Comparison of ENCODE assay signal across 1 cellular context in the genomic region with DNA sequence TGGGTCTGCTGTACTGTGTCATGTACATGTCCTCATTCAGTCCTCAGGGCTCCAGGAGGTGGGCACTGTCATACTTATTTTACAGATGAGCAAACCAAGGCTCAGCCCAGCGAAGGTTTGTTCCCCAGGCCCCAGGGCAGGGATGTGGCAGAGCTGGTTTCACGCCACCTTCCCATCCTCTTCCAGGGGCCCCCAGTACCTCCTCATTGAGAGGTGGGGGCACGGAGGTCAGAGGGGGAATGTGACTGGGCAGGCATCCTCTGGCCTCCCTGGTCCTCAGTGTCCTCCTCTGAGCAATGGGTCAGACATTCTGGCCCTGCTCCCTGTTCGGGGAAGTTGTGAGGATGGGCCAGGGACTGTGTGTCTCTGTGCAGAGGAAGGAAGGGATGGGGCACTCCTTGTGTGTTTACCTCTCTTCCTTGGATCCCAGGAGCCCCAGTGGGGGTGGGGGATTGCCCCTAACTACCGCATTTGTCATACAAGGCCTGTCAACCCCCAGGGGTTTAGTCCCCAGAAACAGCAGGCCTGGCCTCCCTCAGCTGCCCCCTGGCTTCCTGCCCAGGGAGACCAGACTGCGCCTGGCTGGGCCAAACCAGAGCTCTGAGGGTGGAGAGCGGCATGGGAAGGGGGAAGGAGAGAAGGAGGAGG.
TF ChIP-seq lines count a peak whose summit lies in the region.

No MANE protein-coding gene starts in this region.

TF ChIP-seq in K562, 482 proteins besides CTCF, POLR2A, EP300 and RAD21:
- TF ChIP-seq, protein P1, sequence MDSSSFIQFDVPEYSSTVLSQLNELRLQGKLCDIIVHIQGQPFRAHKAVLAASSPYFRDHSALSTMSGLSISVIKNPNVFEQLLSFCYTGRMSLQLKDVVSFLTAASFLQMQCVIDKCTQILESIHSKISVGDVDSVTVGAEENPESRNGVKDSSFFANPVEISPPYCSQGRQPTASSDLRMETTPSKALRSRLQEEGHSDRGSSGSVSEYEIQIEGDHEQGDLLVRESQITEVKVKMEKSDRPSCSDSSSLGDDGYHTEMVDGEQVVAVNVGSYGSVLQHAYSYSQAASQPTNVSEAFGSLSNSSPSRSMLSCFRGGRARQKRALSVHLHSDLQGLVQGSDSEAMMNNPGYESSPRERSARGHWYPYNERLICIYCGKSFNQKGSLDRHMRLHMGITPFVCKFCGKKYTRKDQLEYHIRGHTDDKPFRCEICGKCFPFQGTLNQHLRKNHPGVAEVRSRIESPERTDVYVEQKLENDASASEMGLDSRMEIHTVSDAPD (CRISPR knock-in tag; IDR thresholded peaks at IDR 0.05): no peak
- TF ChIP-seq TSC22D4 (tag; IDR thresholded peaks at IDR 0.05): no peak
- TF ChIP-seq, protein P2, sequence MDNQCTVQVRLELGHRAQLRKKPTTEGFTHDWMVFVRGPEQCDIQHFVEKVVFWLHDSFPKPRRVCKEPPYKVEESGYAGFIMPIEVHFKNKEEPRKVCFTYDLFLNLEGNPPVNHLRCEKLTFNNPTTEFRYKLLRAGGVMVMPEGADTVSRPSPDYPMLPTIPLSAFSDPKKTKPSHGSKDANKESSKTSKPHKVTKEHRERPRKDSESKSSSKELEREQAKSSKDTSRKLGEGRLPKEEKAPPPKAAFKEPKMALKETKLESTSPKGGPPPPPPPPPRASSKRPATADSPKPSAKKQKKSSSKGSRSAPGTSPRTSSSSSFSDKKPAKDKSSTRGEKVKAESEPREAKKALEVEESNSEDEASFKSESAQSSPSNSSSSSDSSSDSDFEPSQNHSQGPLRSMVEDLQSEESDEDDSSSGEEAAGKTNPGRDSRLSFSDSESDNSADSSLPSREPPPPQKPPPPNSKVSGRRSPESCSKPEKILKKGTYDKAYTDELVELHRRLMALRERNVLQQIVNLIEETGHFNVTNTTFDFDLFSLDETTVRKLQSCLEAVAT (IDR thresholded peaks at IDR 0.05): no peak
- TF ChIP-seq TAF1 (IDR thresholded peaks at IDR 0.05; ENCODE audit: control insufficient read depth, extremely low read depth, insufficient read depth, low read length, severe bottlenecking): no peak
- TF ChIP-seq CHD1 (IDR thresholded peaks at IDR 0.05; ENCODE audit: low read length): no peak
- TF ChIP-seq, protein P3, sequence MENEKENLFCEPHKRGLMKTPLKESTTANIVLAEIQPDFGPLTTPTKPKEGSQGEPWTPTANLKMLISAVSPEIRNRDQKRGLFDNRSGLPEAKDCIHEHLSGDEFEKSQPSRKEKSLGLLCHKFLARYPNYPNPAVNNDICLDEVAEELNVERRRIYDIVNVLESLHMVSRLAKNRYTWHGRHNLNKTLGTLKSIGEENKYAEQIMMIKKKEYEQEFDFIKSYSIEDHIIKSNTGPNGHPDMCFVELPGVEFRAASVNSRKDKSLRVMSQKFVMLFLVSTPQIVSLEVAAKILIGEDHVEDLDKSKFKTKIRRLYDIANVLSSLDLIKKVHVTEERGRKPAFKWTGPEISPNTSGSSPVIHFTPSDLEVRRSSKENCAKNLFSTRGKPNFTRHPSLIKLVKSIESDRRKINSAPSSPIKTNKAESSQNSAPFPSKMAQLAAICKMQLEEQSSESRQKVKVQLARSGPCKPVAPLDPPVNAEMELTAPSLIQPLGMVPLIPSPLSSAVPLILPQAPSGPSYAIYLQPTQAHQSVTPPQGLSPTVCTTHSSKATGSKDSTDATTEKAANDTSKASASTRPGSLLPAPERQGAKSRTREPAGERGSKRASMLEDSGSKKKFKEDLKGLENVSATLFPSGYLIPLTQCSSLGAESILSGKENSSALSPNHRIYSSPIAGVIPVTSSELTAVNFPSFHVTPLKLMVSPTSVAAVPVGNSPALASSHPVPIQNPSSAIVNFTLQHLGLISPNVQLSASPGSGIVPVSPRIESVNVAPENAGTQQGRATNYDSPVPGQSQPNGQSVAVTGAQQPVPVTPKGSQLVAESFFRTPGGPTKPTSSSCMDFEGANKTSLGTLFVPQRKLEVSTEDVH (IDR thresholded peaks at IDR 0.05; ENCODE audit: low read depth, partially characterized antibody): no peak
- peak; percentile 41; the same call in 1 of the 2 replicates for TF ChIP-seq POLR2G (IDR thresholded peaks at IDR 0.05; ENCODE audit: low read depth, low read length)
- no peak for TF ChIP-seq ZNF24 (IDR thresholded peaks at IDR 0.05)
- TF ChIP-seq, protein P4, sequence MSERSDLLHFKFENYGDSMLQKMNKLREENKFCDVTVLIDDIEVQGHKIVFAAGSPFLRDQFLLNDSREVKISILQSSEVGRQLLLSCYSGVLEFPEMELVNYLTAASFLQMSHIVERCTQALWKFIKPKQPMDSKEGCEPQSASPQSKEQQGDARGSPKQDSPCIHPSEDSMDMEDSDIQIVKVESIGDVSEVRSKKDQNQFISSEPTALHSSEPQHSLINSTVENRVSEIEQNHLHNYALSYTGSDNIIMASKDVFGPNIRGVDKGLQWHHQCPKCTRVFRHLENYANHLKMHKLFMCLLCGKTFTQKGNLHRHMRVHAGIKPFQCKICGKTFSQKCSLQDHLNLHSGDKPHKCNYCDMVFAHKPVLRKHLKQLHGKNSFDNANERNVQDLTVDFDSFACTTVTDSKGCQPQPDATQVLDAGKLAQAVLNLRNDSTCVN (CRISPR knock-in tag; IDR thresholded peaks at IDR 0.05): no peak
- TF ChIP-seq ETV1 (tag; conservative IDR thresholded peaks at IDR 0.05; ENCODE audit: low read depth): no peak
- peak; percentile 35; the same call in 1 of the 2 replicates for TF ChIP-seq NFIC (IDR thresholded peaks at IDR 0.05)
- TF ChIP-seq, protein P5, sequence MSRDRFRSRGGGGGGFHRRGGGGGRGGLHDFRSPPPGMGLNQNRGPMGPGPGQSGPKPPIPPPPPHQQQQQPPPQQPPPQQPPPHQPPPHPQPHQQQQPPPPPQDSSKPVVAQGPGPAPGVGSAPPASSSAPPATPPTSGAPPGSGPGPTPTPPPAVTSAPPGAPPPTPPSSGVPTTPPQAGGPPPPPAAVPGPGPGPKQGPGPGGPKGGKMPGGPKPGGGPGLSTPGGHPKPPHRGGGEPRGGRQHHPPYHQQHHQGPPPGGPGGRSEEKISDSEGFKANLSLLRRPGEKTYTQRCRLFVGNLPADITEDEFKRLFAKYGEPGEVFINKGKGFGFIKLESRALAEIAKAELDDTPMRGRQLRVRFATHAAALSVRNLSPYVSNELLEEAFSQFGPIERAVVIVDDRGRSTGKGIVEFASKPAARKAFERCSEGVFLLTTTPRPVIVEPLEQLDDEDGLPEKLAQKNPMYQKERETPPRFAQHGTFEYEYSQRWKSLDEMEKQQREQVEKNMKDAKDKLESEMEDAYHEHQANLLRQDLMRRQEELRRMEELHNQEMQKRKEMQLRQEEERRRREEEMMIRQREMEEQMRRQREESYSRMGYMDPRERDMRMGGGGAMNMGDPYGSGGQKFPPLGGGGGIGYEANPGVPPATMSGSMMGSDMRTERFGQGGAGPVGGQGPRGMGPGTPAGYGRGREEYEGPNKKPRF (IDR thresholded peaks at IDR 0.05; ENCODE audit: low read depth, low read length): no peak
- TF ChIP-seq SMARCA5 (IDR thresholded peaks at IDR 0.05): peak; percentile 25; the same call in 1 of the 2 replicates
- no peak for TF ChIP-seq ZNF175 (CRISPR knock-in tag; IDR thresholded peaks at IDR 0.05; ENCODE audit: low read depth)
- no peak for TF ChIP-seq PML (IDR thresholded peaks at IDR 0.05; ENCODE audit: low read length)
- no peak for TF ChIP-seq PCBP2 (IDR thresholded peaks at IDR 0.05; ENCODE audit: low read depth, low read length, poor library complexity, severe bottlenecking)
- TF ChIP-seq, protein P6, sequence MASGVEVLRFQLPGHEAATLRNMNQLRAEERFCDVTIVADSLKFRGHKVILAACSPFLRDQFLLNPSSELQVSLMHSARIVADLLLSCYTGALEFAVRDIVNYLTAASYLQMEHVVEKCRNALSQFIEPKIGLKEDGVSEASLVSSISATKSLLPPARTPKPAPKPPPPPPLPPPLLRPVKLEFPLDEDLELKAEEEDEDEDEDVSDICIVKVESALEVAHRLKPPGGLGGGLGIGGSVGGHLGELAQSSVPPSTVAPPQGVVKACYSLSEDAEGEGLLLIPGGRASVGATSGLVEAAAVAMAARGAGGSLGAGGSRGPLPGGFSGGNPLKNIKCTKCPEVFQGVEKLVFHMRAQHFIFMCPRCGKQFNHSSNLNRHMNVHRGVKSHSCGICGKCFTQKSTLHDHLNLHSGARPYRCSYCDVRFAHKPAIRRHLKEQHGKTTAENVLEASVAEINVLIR (CRISPR knock-in tag; IDR thresholded peaks at IDR 0.05): no peak
- no peak for TF ChIP-seq ZNF41 (CRISPR knock-in tag; conservative IDR thresholded peaks at IDR 0.05)
- TF ChIP-seq, protein P7, sequence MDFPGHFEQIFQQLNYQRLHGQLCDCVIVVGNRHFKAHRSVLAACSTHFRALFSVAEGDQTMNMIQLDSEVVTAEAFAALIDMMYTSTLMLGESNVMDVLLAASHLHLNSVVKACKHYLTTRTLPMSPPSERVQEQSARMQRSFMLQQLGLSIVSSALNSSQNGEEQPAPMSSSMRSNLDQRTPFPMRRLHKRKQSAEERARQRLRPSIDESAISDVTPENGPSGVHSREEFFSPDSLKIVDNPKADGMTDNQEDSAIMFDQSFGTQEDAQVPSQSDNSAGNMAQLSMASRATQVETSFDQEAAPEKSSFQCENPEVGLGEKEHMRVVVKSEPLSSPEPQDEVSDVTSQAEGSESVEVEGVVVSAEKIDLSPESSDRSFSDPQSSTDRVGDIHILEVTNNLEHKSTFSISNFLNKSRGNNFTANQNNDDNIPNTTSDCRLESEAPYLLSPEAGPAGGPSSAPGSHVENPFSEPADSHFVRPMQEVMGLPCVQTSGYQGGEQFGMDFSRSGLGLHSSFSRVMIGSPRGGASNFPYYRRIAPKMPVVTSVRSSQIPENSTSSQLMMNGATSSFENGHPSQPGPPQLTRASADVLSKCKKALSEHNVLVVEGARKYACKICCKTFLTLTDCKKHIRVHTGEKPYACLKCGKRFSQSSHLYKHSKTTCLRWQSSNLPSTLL (IDR thresholded peaks at IDR 0.05): no peak
- no peak for TF ChIP-seq KAT8 (IDR thresholded peaks at IDR 0.05; ENCODE audit: low read depth)
- TF ChIP-seq HNRNPH1 (optimal IDR thresholded peaks at IDR 0.05; ENCODE audit: low read depth, low read length): no peak
- TF ChIP-seq, protein P8, sequence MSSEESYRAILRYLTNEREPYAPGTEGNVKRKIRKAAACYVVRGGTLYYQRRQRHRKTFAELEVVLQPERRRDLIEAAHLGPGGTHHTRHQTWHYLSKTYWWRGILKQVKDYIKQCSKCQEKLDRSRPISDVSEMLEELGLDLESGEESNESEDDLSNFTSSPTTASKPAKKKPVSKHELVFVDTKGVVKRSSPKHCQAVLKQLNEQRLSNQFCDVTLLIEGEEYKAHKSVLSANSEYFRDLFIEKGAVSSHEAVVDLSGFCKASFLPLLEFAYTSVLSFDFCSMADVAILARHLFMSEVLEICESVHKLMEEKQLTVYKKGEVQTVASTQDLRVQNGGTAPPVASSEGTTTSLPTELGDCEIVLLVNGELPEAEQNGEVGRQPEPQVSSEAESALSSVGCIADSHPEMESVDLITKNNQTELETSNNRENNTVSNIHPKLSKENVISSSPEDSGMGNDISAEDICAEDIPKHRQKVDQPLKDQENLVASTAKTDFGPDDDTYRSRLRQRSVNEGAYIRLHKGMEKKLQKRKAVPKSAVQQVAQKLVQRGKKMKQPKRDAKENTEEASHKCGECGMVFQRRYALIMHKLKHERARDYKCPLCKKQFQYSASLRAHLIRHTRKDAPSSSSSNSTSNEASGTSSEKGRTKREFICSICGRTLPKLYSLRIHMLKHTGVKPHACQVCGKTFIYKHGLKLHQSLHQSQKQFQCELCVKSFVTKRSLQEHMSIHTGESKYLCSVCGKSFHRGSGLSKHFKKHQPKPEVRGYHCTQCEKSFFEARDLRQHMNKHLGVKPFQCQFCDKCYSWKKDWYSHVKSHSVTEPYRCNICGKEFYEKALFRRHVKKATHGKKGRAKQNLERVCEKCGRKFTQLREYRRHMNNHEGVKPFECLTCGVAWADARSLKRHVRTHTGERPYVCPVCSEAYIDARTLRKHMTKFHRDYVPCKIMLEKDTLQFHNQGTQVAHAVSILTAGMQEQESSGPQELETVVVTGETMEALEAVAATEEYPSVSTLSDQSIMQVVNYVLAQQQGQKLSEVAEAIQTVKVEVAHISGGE (CRISPR knock-in tag; IDR thresholded peaks at IDR 0.05): no peak
- no peak for TF ChIP-seq MECOM (CRISPR knock-in tag; IDR thresholded peaks at IDR 0.05)
- TF ChIP-seq ZNF780A (CRISPR knock-in tag; IDR thresholded peaks at IDR 0.05): no peak
- no peak for TF ChIP-seq BDP1 (IDR thresholded peaks at IDR 0.05; ENCODE audit: insufficient read depth, insufficient read length)
- TF ChIP-seq, protein P9, sequence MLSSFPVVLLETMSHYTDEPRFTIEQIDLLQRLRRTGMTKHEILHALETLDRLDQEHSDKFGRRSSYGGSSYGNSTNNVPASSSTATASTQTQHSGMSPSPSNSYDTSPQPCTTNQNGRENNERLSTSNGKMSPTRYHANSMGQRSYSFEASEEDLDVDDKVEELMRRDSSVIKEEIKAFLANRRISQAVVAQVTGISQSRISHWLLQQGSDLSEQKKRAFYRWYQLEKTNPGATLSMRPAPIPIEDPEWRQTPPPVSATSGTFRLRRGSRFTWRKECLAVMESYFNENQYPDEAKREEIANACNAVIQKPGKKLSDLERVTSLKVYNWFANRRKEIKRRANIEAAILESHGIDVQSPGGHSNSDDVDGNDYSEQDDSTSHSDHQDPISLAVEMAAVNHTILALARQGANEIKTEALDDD (IDR thresholded peaks at IDR 0.05): no peak
- TF ChIP-seq, protein P10, sequence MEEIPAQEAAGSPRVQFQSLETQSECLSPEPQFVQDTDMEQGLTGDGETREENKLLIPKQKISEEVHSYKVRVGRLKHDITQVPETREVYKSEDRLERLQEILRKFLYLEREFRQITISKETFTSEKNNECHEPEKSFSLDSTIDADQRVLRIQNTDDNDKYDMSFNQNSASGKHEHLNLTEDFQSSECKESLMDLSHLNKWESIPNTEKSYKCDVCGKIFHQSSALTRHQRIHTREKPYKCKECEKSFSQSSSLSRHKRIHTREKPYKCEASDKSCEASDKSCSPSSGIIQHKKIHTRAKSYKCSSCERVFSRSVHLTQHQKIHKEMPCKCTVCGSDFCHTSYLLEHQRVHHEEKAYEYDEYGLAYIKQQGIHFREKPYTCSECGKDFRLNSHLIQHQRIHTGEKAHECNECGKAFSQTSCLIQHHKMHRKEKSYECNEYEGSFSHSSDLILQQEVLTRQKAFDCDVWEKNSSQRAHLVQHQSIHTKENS (CRISPR knock-in tag; IDR thresholded peaks at IDR 0.05): no peak
- TF ChIP-seq NR1H2 (CRISPR knock-in tag; IDR thresholded peaks at IDR 0.05): no peak
- 0 out of 2 replicates have a peak, but pooled peaks have one; percentile 13 for TF ChIP-seq BCOR (IDR thresholded peaks at IDR 0.05)
- TF ChIP-seq FUS (optimal IDR thresholded peaks at IDR 0.05; ENCODE audit: low read depth, low read length): no peak
- no peak for TF ChIP-seq PHF20 (IDR thresholded peaks at IDR 0.05; ENCODE audit: partially characterized antibody)
- TF ChIP-seq NR4A1 (CRISPR knock-in tag; IDR thresholded peaks at IDR 0.05): no peak
- no peak for TF ChIP-seq NR4A1 (tag; IDR thresholded peaks at IDR 0.05)
- TF ChIP-seq ZFP36 (IDR thresholded peaks at IDR 0.05; ENCODE audit: low read depth, low read length, partially characterized antibody): no peak
- TF ChIP-seq ZBTB8A (IDR thresholded peaks at IDR 0.05; ENCODE audit: partially characterized antibody): no peak
